1 cellular context compared by ENCODE assay signal in the genomic region with DNA sequence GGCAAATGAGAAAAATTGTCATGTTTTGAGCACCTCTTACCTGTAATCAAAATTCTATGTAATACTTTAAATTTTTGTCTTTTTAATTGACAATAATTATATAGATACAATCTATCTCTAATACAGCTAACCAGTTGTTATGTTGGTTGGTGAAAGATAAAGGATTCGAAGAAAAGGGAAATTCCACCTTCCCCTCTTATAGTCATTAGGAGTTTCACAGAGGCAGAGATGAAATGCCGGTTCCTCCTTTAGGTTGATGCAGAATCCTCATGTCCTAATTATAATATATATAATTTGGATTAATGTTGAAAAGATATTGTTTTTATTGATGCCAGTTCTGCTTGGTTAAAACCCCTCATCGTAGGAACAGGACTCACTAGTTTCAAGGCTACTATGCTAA.
TF ChIP-seq lines count a peak whose summit lies in the region.

No MANE protein-coding gene starts in this region.

TF ChIP-seq in H1, 55 proteins besides CTCF, POLR2A, EP300 and RAD21:
- TF ChIP-seq ATF3 (IDR thresholded peaks at IDR 0.05; ENCODE audit: insufficient read depth, low read depth, low read length), result no peak
- TF ChIP-seq GTF2F1 (IDR thresholded peaks at IDR 0.05; ENCODE audit: borderline replicate concordance, low read depth, low read length), result no peak
- no peak for TF ChIP-seq NRF1 (IDR thresholded peaks at IDR 0.05; ENCODE audit: low read depth, low read length)
- TF ChIP-seq RXRA (IDR thresholded peaks at IDR 0.05; ENCODE audit: insufficient read depth, low read depth, low read length), result no peak
